ENCODE assay signal across 8 cellular contexts in the genomic region with DNA sequence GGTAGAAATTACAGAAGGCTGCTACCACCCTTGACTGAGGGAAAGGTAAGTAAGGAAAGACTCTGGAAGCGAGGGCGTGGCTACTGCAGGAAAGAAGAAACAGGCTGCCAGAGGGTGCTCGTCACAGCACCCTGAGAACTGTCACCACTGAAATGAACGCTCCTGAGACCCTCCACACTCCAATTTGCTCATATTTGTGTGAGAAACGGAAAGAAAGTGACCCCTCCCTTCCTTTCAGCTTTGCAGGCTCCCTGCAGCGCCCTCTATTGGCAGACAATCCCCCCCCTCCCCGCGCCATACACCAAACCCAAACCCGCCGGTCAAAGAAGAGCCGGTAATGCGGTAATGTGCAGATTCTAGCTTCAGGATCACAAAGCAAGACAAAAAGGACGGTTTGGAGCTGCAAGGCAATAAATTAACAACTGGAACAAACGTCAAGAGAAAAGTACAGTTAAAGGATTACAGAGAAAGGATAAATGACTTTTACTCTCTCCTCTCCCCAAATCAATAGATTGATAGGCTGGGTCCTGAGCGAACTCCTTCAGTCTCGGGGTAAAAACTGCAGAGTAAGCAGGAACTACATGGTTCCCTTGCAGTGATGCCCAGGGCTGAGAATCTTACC. TPM values are rescaled to one million over a fixed set of nuclear protein-coding genes. Genes with fewer than 3 reads are reported as not detected.
DNase-seq lines count a peak whose midpoint lies in the region; ATAC-seq and TF ChIP-seq lines count a peak whose summit lies in the region.

No MANE protein-coding gene starts in this region.

- TF ChIP-seq POLR2A in ovary (IDR thresholded peaks at IDR 0.05), result no peak

- no peak overlapping the region for H3K27ac ChIP-seq in HEK293 (ENCODE audit: extremely low read depth, low read depth, low read length)
- no peak overlapping the region for H3K27ac ChIP-seq in ovary

- WGBS in ovary, 3 donors, result 17 to 24% (median 23%) methylated on average over 16 of the region's 16 CpGs

- H3K4me3 Mint-ChIP-seq in activated T-cell treated with anti-CD3 and anti-CD28 coated beads, Interleukin-2, amount 50 U/mL, for 24 hours, result no peak overlapping the region

- no peaks in the 10 kb centered on the region for H3K36me3 Mint-ChIP-seq in activated T-cell treated with anti-CD3 and anti-CD28 coated beads, Interleukin-2, amount 50 U/mL, for 24 hours (ENCODE audit: low read depth)

- no peaks in the 10 kb centered on the region for H3K9me3 Mint-ChIP-seq in activated T-cell treated with anti-CD3 and anti-CD28 coated beads, Interleukin-2, amount 50 U/mL, for 24 hours

- H3K36me3 ChIP-seq in HEK293 (ENCODE audit: control insufficient read depth in 2 of 2, insufficient read depth in 1 of 2, low read length in 2 of 2), result no peaks in the 10 kb centered on the region
- H3K36me3 ChIP-seq in ovary, result no peaks in the 10 kb centered on the region

- CTCF ChIA-PET in HEK293 (lab: Yijun Ruan, JAX), result interaction anchor here (0.5 to 2.6 kb wide), 32 partner anchors 9 to 692 kb away, joined by 3 to 22 read pairs (median 4); no protein-coding TSS in a partner anchor

- TF ChIP-seq CTCF in HEK293 (tag by site-specific recombination; IDR thresholded peaks at IDR 0.05) (0 out of 2 replicates have a peak, but pooled peaks have one; percentile 12), ovary (IDR thresholded peaks at IDR 0.05) (no peak)

- H3K9me3 ChIP-seq in HEK293 (ENCODE audit: control insufficient read depth, insufficient read depth, low read depth, low read length) (no peaks in the 10 kb centered on the region), ovary (no peaks in the 10 kb centered on the region)

- no peak for TF ChIP-seq EP300 in ovary (IDR thresholded peaks at IDR 0.05)

- ATAC-seq in HG02623 (IDR thresholded peaks at IDR 0.05; ENCODE audit: unreplicated experiment) (no peak), GM19023 (IDR thresholded peaks at IDR 0.05; ENCODE audit: unreplicated experiment) (no peak)

- POLR2A ChIA-PET in HEK293 (lab: Yijun Ruan, JAX), result interaction anchor here (0.6 to 0.7 kb wide), 2 partner anchors 340 to 1079 kb away, joined by 4 to 7 read pairs; no protein-coding TSS in a partner anchor

- DNase-seq in AG20443 (ENCODE audit: low spot score), result peak; percentile 78
- peak; percentile 49 for DNase-seq in activated T-cell treated with anti-CD3 and anti-CD28 coated beads, Interleukin-2, amount 50 U/mL, for 24 hours
- peak; percentile 64 to 92 (median 80) for DNase-seq in head of caudate nucleus
- peak in 3 of 5 donors; percentile 25 to 46 (median 29) for DNase-seq in ovary
- no peak for DNase-seq in NCI-H526 treated with DMSO at 0.1 percent for 48 hours (lab: John Stamatoyannopoulos, UW)

- H3K4me3 ChIP-seq in HEK293 (ENCODE audit: low read depth, low read length) (no peak overlapping the region), ovary (no peak overlapping the region)

- H3K27me3 ChIP-seq in ovary, result no peaks in the 10 kb centered on the region

- intact Hi-C loops in head of caudate nucleus (cut with DNase I), result no loop called here
- intact Hi-C loops in ovary (cut with DNase I), result no loop called here

- H3K4me1 Mint-ChIP-seq in activated T-cell treated with anti-CD3 and anti-CD28 coated beads, Interleukin-2, amount 50 U/mL, for 24 hours (ENCODE audit: low read depth), result peaks cover 10% of the 10 kb centered on the region

- no peak overlapping the region for H3K27ac Mint-ChIP-seq in activated T-cell treated with anti-CD3 and anti-CD28 coated beads, Interleukin-2, amount 50 U/mL, for 24 hours

- H3K27me3 Mint-ChIP-seq in activated T-cell treated with anti-CD3 and anti-CD28 coated beads, Interleukin-2, amount 50 U/mL, for 24 hours, result peaks cover 57% of the 10 kb centered on the region

- H3K4me1 ChIP-seq in HEK293 (ENCODE audit: control insufficient read depth, insufficient read depth, low read length) (no peaks in the 10 kb centered on the region), ovary (ENCODE audit: insufficient read depth) (no peaks in the 10 kb centered on the region)

TF ChIP-seq in HEK293, 187 proteins besides CTCF, POLR2A, EP300 and RAD21:
- TF ChIP-seq ZNF223 (tag by site-specific recombination; IDR thresholded peaks at IDR 0.05) (no peak), ZNF600 (tag by site-specific recombination; IDR thresholded peaks at IDR 0.05) (no peak), ZNF623 (tag by site-specific recombination; IDR thresholded peaks at IDR 0.05) (no peak), ZNF423 (tag by site-specific recombination; IDR thresholded peaks at IDR 0.05) (no peak), PRDM1 (tag by site-specific recombination; IDR thresholded peaks at IDR 0.05) (peak; percentile 31; the same call in 1 of the 2 replicates), ZNF426 (tag by site-specific recombination; IDR thresholded peaks at IDR 0.05) (no peak), ZNF654 (tag by site-specific recombination; IDR thresholded peaks at IDR 0.05; ENCODE audit: low read depth) (peak; percentile 43), BCL11A (tag by site-specific recombination; IDR thresholded peaks at IDR 0.05; ENCODE audit: low read depth) (no peak), ZNF777 (tag by site-specific recombination; IDR thresholded peaks at IDR 0.05; ENCODE audit: borderline replicate concordance) (no peak), ZNF350 (tag by site-specific recombination; IDR thresholded peaks at IDR 0.05) (no peak), ZNF239 (tag by site-specific recombination; IDR thresholded peaks at IDR 0.05) (no peak), ZNF830 (tag by site-specific recombination; IDR thresholded peaks at IDR 0.05; ENCODE audit: low read depth) (no peak), ZNF660 (tag by site-specific recombination; IDR thresholded peaks at IDR 0.05) (peak; percentile 22; the same call in 1 of the 2 replicates)
- TF ChIP-seq, protein P1, sequence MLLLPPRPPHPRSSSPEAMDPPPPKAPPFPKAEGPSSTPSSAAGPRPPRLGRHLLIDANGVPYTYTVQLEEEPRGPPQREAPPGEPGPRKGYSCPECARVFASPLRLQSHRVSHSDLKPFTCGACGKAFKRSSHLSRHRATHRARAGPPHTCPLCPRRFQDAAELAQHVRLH (tag by site-specific recombination; IDR thresholded peaks at IDR 0.05), result no peak
- TF ChIP-seq, protein P2, sequence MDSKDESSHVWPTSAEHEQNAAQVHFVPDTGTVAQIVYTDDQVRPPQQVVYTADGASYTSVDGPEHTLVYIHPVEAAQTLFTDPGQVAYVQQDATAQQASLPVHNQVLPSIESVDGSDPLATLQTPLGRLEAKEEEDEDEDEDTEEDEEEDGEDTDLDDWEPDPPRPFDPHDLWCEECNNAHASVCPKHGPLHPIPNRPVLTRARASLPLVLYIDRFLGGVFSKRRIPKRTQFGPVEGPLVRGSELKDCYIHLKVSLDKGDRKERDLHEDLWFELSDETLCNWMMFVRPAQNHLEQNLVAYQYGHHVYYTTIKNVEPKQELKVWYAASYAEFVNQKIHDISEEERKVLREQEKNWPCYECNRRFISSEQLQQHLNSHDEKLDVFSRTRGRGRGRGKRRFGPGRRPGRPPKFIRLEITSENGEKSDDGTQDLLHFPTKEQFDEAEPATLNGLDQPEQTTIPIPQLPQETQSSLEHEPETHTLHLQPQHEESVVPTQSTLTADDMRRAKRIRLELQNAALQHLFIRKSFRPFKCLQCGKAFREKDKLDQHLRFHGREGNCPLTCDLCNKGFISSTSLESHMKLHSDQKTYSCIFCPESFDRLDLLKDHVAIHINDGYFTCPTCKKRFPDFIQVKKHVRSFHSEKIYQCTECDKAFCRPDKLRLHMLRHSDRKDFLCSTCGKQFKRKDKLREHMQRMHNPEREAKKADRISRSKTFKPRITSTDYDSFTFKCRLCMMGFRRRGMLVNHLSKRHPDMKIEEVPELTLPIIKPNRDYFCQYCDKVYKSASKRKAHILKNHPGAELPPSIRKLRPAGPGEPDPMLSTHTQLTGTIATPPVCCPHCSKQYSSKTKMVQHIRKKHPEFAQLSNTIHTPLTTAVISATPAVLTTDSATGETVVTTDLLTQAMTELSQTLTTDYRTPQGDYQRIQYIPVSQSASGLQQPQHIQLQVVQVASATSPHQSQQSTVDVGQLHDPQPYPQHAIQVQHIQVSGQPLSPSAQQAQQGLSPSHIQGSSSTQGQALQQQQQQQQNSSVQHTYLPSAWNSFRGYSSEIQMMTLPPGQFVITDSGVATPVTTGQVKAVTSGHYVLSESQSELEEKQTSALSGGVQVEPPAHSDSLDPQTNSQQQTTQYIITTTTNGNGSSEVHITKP (tag by site-specific recombination; IDR thresholded peaks at IDR 0.05), result peak; percentile 81

RNA-seq across cellular contexts. Expression of a gene that starts 47.7 kb away (rescaled TPM):
- total RNA-seq in ovary, result under 1 TPM in 6 of 7 donors, not detected in 1; 0.25 to 0.55 (median 0.29) TPM
- polyA plus RNA-seq in ovary, result under 1 TPM; 0.44 to 0.78 TPM
